Comparison of ENCODE assay signal across 24 cellular contexts in genomic region chr20:4569882-4570281, GRCh38.
"Had no signal": no experiment of that assay in that cellular context is flagged by ENCODE, and none has a peak within 500 bp of the region (broad histone marks: within the 10 kb centered on the region; RNA-seq: fewer than 3 reads in every experiment).

No MANE protein-coding gene starts in this region.

- H3K4me3 ChIP-seq: cardiac muscle cell, MG63 had no signal

- H3K9me3 ChIP-seq: MG63, SK-N-SH had no signal

- H3K27me3 ChIP-seq: brain microvascular endothelial cell, cardiac muscle cell, MG63 had no signal

- H3K27ac ChIP-seq: brain microvascular endothelial cell, cardiac muscle cell, WERI-Rb-1 had no signal

- DNase-seq: activated CD4-positive, alpha-beta memory T cell treated with anti-CD3 and anti-CD28 coated beads, Interleukin-2, amount 10 ng/mL, durations not matched to agents 7 days and 5 days; activated CD4-positive, alpha-beta T cell treated with anti-CD3 and anti-CD28 coated beads for 36 hours; activated CD4-positive, alpha-beta T cell treated with anti-CD3 and anti-CD28 coated beads, Interleukin-2, amount 50 U/mL, for 1 hour; activated gamma-delta T cell treated with Interleukin-2 at 50 U/mL for 16 hours; activated naive CD4-positive, alpha-beta T cell treated with anti-CD3 and anti-CD28 coated beads, Interleukin-2, amount 10 ng/mL, durations not matched to agents 7 days and 5 days; activated naive CD8-positive, alpha-beta T cell treated with anti-CD3 and anti-CD28 coated beads for 36 hours; activated T-cell treated with anti-CD3 and anti-CD28 coated beads for 4 hours; activated T-cell treated with anti-CD3 and anti-CD28 coated beads, Interleukin-2, amount 50 U/mL, for 48 hours; brain microvascular endothelial cell; MG63; MV-4-11; NCI-H1092 treated with DMSO at 0.1 percent for 48 hours; NCI-H1436 treated with DMSO at 0.1 percent for 48 hours; NCI-H187; NCI-H2081; NCI-H2171 treated with DMSO at 0.1 percent for 48 hours; NCI-H446 treated with DMSO at 0.1 percent for 48 hours; NCI-H524 treated with DMSO at 0.1 percent for 48 hours; OCI-M1; RPMI8226; SK-N-SH; T-helper 1 cell; WERI-Rb-1 had no signal

- H3K36me3 ChIP-seq: brain microvascular endothelial cell, cardiac muscle cell, MG63, WERI-Rb-1 had no signal
